In genomic region chr10:56255298-56255697, GRCh38 we compare ENCODE assay signal across 38 cellular contexts.
"Had no signal": no experiment of that assay in that cellular context is flagged by ENCODE, and none has a peak within 500 bp of the region (broad histone marks: within the 10 kb centered on the region; RNA-seq: fewer than 3 reads in every experiment).

No MANE protein-coding gene starts in this region.

- H3K9me3 ChIP-seq: adrenal gland, ascending aorta, breast epithelium, esophagus muscularis mucosa, gastrocnemius medialis had no signal

- H3K4me3 ChIP-seq: adrenal gland, ascending aorta, breast epithelium, cardiac muscle cell, coronary artery, dorsolateral prefrontal cortex, esophagus muscularis mucosa, gastrocnemius medialis, heart left ventricle had no signal

- H3K27me3 Mint-ChIP-seq: activated B cell treated with CpG ODN at 0.5 μM for 24 hours; activated CD8-positive, alpha-beta T cell treated with anti-CD3 and anti-CD28 coated beads for 36 hours; activated naive CD8-positive, alpha-beta T cell treated with anti-CD3 and anti-CD28 coated beads for 36 hours; activated naive CD8-positive, alpha-beta T cell treated with anti-CD3 and anti-CD28 coated beads, Interleukin-2, amount 50 U/mL, for 24 hours; activated T-helper 17 cell treated with anti-CD3 and anti-CD28 coated beads, Interleukin-2, amount 50 U/mL, for 72 hours; dendritic cell treated with granulocyte-macrophage colony-stimulating factor and Interleukin-4, amounts not matched to agents 40 ng/mL and 50 ng/mL, for 4 days; T-helper 17 cell had no signal

- H3K4me1 ChIP-seq: adrenal gland, ascending aorta, breast epithelium, esophagus muscularis mucosa, foreskin keratinocyte, gastrocnemius medialis, heart left ventricle had no signal

- H3K9me3 Mint-ChIP-seq: activated CD8-positive, alpha-beta T cell treated with anti-CD3 and anti-CD28 coated beads for 36 hours; activated T-helper 17 cell treated with anti-CD3 and anti-CD28 coated beads, Interleukin-2, amount 50 U/mL, for 72 hours; endodermal cell had no signal

- H3K36me3 Mint-ChIP-seq: activated naive CD8-positive, alpha-beta T cell treated with anti-CD3 and anti-CD28 coated beads for 36 hours; brain had no signal

- H3K27ac Mint-ChIP-seq: activated B cell treated with CpG ODN at 0.5 μM for 24 hours; activated CD8-positive, alpha-beta T cell treated with anti-CD3 and anti-CD28 coated beads for 36 hours; activated naive CD8-positive, alpha-beta T cell treated with anti-CD3 and anti-CD28 coated beads for 36 hours; activated naive CD8-positive, alpha-beta T cell treated with anti-CD3 and anti-CD28 coated beads, Interleukin-2, amount 50 U/mL, for 24 hours; activated T-helper 17 cell treated with anti-CD3 and anti-CD28 coated beads, Interleukin-2, amount 50 U/mL, for 72 hours; brain; dendritic cell treated with granulocyte-macrophage colony-stimulating factor and Interleukin-4, amounts not matched to agents 40 ng/mL and 50 ng/mL, for 4 days; endodermal cell; T-helper 17 cell; T-helper 2 cell treated with Interferon-gamma antibody and Interleukin-4, amounts not matched to agents 5 μg/mL and 100 μg/mL, for 36 hours had no signal

- ATAC-seq: activated CD4-positive, CD25-positive, alpha-beta regulatory T cell treated with anti-CD3 and anti-CD28 coated beads, Interleukin-2, amount 50 U/mL, for 24 hours; activated CD8-positive, alpha-beta T cell treated with anti-CD3 and anti-CD28 coated beads for 36 hours; activated naive CD8-positive, alpha-beta T cell treated with anti-CD3 and anti-CD28 coated beads, Interleukin-2, amount 50 U/mL, for 24 hours; activated T-cell treated with anti-CD3 and anti-CD28 coated beads, Interleukin-2, amount 50 U/mL, for 4 hours; activated T-helper 17 cell treated with anti-CD3 and anti-CD28 coated beads, Interleukin-2, amount 50 U/mL, for 72 hours; foreskin keratinocyte; gastrocnemius medialis; heart left ventricle; T-helper 17 cell had no signal

- H3K36me3 ChIP-seq: adrenal gland, ascending aorta, breast epithelium, cardiac muscle cell, esophagus muscularis mucosa, gastrocnemius medialis, heart left ventricle, WERI-Rb-1 had no signal

- H3K27me3 ChIP-seq: adrenal gland, ascending aorta, breast epithelium, cardiac muscle cell, esophagus muscularis mucosa, foreskin keratinocyte, gastrocnemius medialis, heart left ventricle had no signal

- H3K4me1 Mint-ChIP-seq: activated B cell treated with CpG ODN at 0.5 μM for 24 hours; activated naive CD8-positive, alpha-beta T cell treated with anti-CD3 and anti-CD28 coated beads for 36 hours; activated naive CD8-positive, alpha-beta T cell treated with anti-CD3 and anti-CD28 coated beads, Interleukin-2, amount 50 U/mL, for 24 hours; activated T-helper 17 cell treated with anti-CD3 and anti-CD28 coated beads, Interleukin-2, amount 50 U/mL, for 72 hours; brain; T-helper 17 cell had no signal

- DNase-seq: activated B cell treated with CpG ODN at 0.5 μM for 24 hours; activated CD4-positive, alpha-beta T cell treated with anti-CD3 and anti-CD28 coated beads for 48 hours; activated CD4-positive, alpha-beta T cell treated with anti-CD3 and anti-CD28 coated beads, Interleukin-2, amount 50 U/mL, for 1 hour; activated CD4-positive, alpha-beta T cell treated with anti-CD3 and anti-CD28 coated beads, Interleukin-2, amount 50 U/mL, for 48 hours; activated CD8-positive, alpha-beta memory T cell treated with anti-CD3 and anti-CD28 coated beads for 24 hours; activated CD8-positive, alpha-beta T cell treated with anti-CD3 and anti-CD28 coated beads for 36 hours; activated effector memory CD4-positive, alpha-beta T cell treated with Interleukin-2 at 50 U/mL for 16 hours; activated gamma-delta T cell treated with Interleukin-2 at 50 U/mL for 16 hours; activated naive CD4-positive, alpha-beta T cell treated with anti-CD3 and anti-CD28 coated beads, Interleukin-2, amount 50 U/mL, for 16 hours; activated naive CD4-positive, alpha-beta T cell treated with Interleukin-2 at 50 U/mL for 16 hours; activated naive CD8-positive, alpha-beta T cell treated with anti-CD3 and anti-CD28 coated beads for 36 hours; activated naive CD8-positive, alpha-beta T cell treated with anti-CD3 and anti-CD28 coated beads, Interleukin-2, amount 50 U/mL, for 24 hours; activated T-cell treated with anti-CD3 and anti-CD28 coated beads, Interleukin-2, amount 50 U/mL, for 4 hours; adrenal gland; amygdala; central memory CD4-positive, alpha-beta T cell; cerebellar nuclear complex; dorsolateral prefrontal cortex; effector memory CD4-positive, alpha-beta T cell; endodermal cell; foreskin keratinocyte; gastrocnemius medialis; glutamatergic neuron; heart left ventricle; T-helper 1 cell; T-helper 17 cell; T1000; WERI-Rb-1 had no signal

- H3K27ac ChIP-seq: adrenal gland, ascending aorta, breast epithelium, cardiac muscle cell, coronary artery, dorsolateral prefrontal cortex, esophagus muscularis mucosa, foreskin keratinocyte, gastrocnemius medialis, heart left ventricle, WERI-Rb-1 had no signal

- H3K4me3 Mint-ChIP-seq: activated B cell treated with CpG ODN at 0.5 μM for 24 hours; activated CD8-positive, alpha-beta T cell treated with anti-CD3 and anti-CD28 coated beads for 36 hours; activated naive CD8-positive, alpha-beta T cell treated with anti-CD3 and anti-CD28 coated beads for 36 hours; activated naive CD8-positive, alpha-beta T cell treated with anti-CD3 and anti-CD28 coated beads, Interleukin-2, amount 50 U/mL, for 24 hours; activated T-cell treated with anti-CD3 and anti-CD28 coated beads, Interleukin-2, amount 50 U/mL, for 4 hours; activated T-helper 17 cell treated with anti-CD3 and anti-CD28 coated beads, Interleukin-2, amount 50 U/mL, for 72 hours; brain; dendritic cell treated with granulocyte-macrophage colony-stimulating factor and Interleukin-4, amounts not matched to agents 40 ng/mL and 50 ng/mL, for 4 days; endodermal cell; T-helper 17 cell; T-helper 2 cell treated with Interferon-gamma antibody and Interleukin-4, amounts not matched to agents 5 μg/mL and 100 μg/mL, for 36 hours had no signal
